Comparison of ENCODE assay signal across 23 cellular contexts in genomic region chr9:79312686-79313421, GRCh38.
DNase-seq lines count a peak whose midpoint lies in the region; ATAC-seq, FAIRE-seq and TF ChIP-seq lines count a peak whose summit lies in the region.
"Had no signal": no experiment of that assay in that cellular context is flagged by ENCODE, and none has a peak within 500 bp of the region (broad histone marks: within the 10 kb centered on the region; RNA-seq: fewer than 3 reads in every experiment).

No MANE protein-coding gene starts in this region.

- TF ChIP-seq CTCF in WERI-Rb-1 (IDR thresholded peaks at IDR 0.05; ENCODE audit: low read depth, low read length) (peak; percentile 45), kidney (IDR thresholded peaks at IDR 0.05; ENCODE audit: borderline replicate concordance, extremely low read depth, insufficient read depth) (no peak)

- no peak overlapping the region for H3K4me3 Mint-ChIP-seq in activated CD4-positive, alpha-beta T cell treated with anti-CD3 and anti-CD28 coated beads, Interleukin-2, amount 10 ng/mL, durations not matched to agents 7 days and 5 days
- H3K4me3 Mint-ChIP-seq in activated naive CD8-positive, alpha-beta T cell treated with anti-CD3 and anti-CD28 coated beads, Interleukin-2, amount 50 U/mL, for 24 hours, result no peak overlapping the region
- H3K4me3 Mint-ChIP-seq: CD8-positive, alpha-beta T cell had no signal

- H3K36me3 ChIP-seq in WERI-Rb-1, result no peaks in the 10 kb centered on the region
- no peaks in the 10 kb centered on the region for H3K36me3 ChIP-seq in kidney (ENCODE audit: control insufficient read depth in 1 of 2, insufficient read depth in 2 of 2, low read length in 2 of 2)

- H3K9ac ChIP-seq in kidney (ENCODE audit: low read length in 2 of 2), result no peak overlapping the region
- H3K9ac ChIP-seq: KMS-11 had no signal

- no peak for FAIRE-seq in kidney (lab: Jason Lieb, UNC)
- FAIRE-seq: GM12878 had no signal

- CTCF ChIA-PET in activated CD4-positive, alpha-beta T cell treated with anti-CD3 and anti-CD28 coated beads, Interleukin-2, amount 10 ng/mL, durations not matched to agents 7 days and 5 days (lab: Charles Lee), result interaction anchor here (0.6 kb wide), 1 partner anchor 10 kb away, joined by 3 read pairs; no protein-coding TSS in a partner anchor

- H3K9me3 Mint-ChIP-seq in activated CD4-positive, alpha-beta T cell treated with anti-CD3 and anti-CD28 coated beads, Interleukin-2, amount 10 ng/mL, durations not matched to agents 7 days and 5 days, result no peaks in the 10 kb centered on the region
- H3K9me3 Mint-ChIP-seq in activated naive CD8-positive, alpha-beta T cell treated with anti-CD3 and anti-CD28 coated beads, Interleukin-2, amount 50 U/mL, for 24 hours, result no peaks in the 10 kb centered on the region
- H3K9me3 Mint-ChIP-seq: CD8-positive, alpha-beta T cell had no signal

- H3K27ac Mint-ChIP-seq in activated CD4-positive, alpha-beta T cell treated with anti-CD3 and anti-CD28 coated beads, Interleukin-2, amount 10 ng/mL, durations not matched to agents 7 days and 5 days, result no peak overlapping the region
- H3K27ac Mint-ChIP-seq in activated naive CD8-positive, alpha-beta T cell treated with anti-CD3 and anti-CD28 coated beads, Interleukin-2, amount 50 U/mL, for 24 hours, result no peak overlapping the region
- H3K27ac Mint-ChIP-seq: CD8-positive, alpha-beta T cell had no signal

- POLR2A ChIA-PET in activated CD4-positive, alpha-beta T cell treated with anti-CD3 and anti-CD28 coated beads, Interleukin-2, amount 10 ng/mL, durations not matched to agents 7 days and 5 days (lab: Charles Lee), result no interaction called here

- H3K27ac ChIP-seq in WERI-Rb-1 (no peak overlapping the region), kidney (ENCODE audit: low read depth in 2 of 2, low read length in 2 of 2) (no peak overlapping the region)
- H3K27ac ChIP-seq: KMS-11 had no signal

- H3K4me1 ChIP-seq in kidney (ENCODE audit: control insufficient read depth in 1 of 2, insufficient read depth in 1 of 2, low read depth in 1 of 2, low read length in 2 of 2), result no peaks in the 10 kb centered on the region

- H3K27me3 ChIP-seq in WERI-Rb-1 (ENCODE audit: insufficient read depth, low read depth, severe bottlenecking), result no peaks in the 10 kb centered on the region

- no peaks in the 10 kb centered on the region for H3K9me3 ChIP-seq in WERI-Rb-1 (ENCODE audit: severe bottlenecking)
- H3K9me3 ChIP-seq in kidney (ENCODE audit: control insufficient read depth in 1 of 2, low read length in 2 of 2), result no peaks in the 10 kb centered on the region

- DNase-seq in NCI-H82 (lab: John Stamatoyannopoulos, UW) (peak; percentile 52), NCI-H82 treated with DMSO at 0.1 percent for 48 hours (lab: John Stamatoyannopoulos, UW; ENCODE audit: unreplicated experiment) (no peak), WERI-Rb-1 (peak; percentile 79), kidney (peak; percentile 49)
- DNase-seq in activated CD4-positive, alpha-beta T cell treated with anti-CD3 and anti-CD28 coated beads, Interleukin-2, amount 10 ng/mL, durations not matched to agents 7 days and 5 days, result no peak
- no peak for DNase-seq in stimulated activated naive CD4-positive, alpha-beta T cell treated with Interleukin-2 at 50 U/mL for 16 hours (lab: John Stamatoyannopoulos, UW)
- no peak for DNase-seq in activated naive CD8-positive, alpha-beta T cell treated with anti-CD3 and anti-CD28 coated beads, Interleukin-2, amount 50 U/mL, for 24 hours
- DNase-seq: 8988T; AML-193; C1 segment of cervical spinal cord; CD8-positive, alpha-beta T cell; DMS53; EL; HCEC 1CT; IMR-90; NCI-H1105; NCI-H146; NCI-H2029; NCI-H2171 treated with DMSO at 0.1 percent for 48 hours; NCI-H524 treated with DMSO at 0.1 percent for 48 hours; Right ventricle myocardium superior had no signal

- no peak for ATAC-seq in activated naive CD8-positive, alpha-beta T cell treated with anti-CD3 and anti-CD28 coated beads, Interleukin-2, amount 50 U/mL, for 24 hours
- ATAC-seq: CD8-positive, alpha-beta T cell; GM12878 had no signal

- intact Hi-C loops in kidney (cut with DNase I), result no loop called here

- H3K36me3 Mint-ChIP-seq in activated CD4-positive, alpha-beta T cell treated with anti-CD3 and anti-CD28 coated beads, Interleukin-2, amount 10 ng/mL, durations not matched to agents 7 days and 5 days (ENCODE audit: low read depth), result no peaks in the 10 kb centered on the region
- no peaks in the 10 kb centered on the region for H3K36me3 Mint-ChIP-seq in activated naive CD8-positive, alpha-beta T cell treated with anti-CD3 and anti-CD28 coated beads, Interleukin-2, amount 50 U/mL, for 24 hours (ENCODE audit: low read depth)
- H3K36me3 Mint-ChIP-seq: CD8-positive, alpha-beta T cell had no signal

- H3K27me3 Mint-ChIP-seq in activated CD4-positive, alpha-beta T cell treated with anti-CD3 and anti-CD28 coated beads, Interleukin-2, amount 10 ng/mL, durations not matched to agents 7 days and 5 days, result no peaks in the 10 kb centered on the region
- H3K27me3 Mint-ChIP-seq in activated naive CD8-positive, alpha-beta T cell treated with anti-CD3 and anti-CD28 coated beads, Interleukin-2, amount 50 U/mL, for 24 hours, result no peaks in the 10 kb centered on the region

- H3K4me1 Mint-ChIP-seq in activated CD4-positive, alpha-beta T cell treated with anti-CD3 and anti-CD28 coated beads, Interleukin-2, amount 10 ng/mL, durations not matched to agents 7 days and 5 days, result no peaks in the 10 kb centered on the region
- H3K4me1 Mint-ChIP-seq in activated naive CD8-positive, alpha-beta T cell treated with anti-CD3 and anti-CD28 coated beads, Interleukin-2, amount 50 U/mL, for 24 hours, result no peaks in the 10 kb centered on the region

- no peak overlapping the region for H3K4me3 ChIP-seq in WERI-Rb-1 (ENCODE audit: low read depth, low read length)
- no peak overlapping the region for H3K4me3 ChIP-seq in kidney (ENCODE audit: low read length in 2 of 2)
- H3K4me3 ChIP-seq: GM12878 had no signal

Comparison
In these comparisons a context has a peak if more than half of its experiments do, and no peak if none do; other contexts are left out.
1. DNase-seq: peak in NCI-H82 (single experiment), WERI-Rb-1 (single experiment) and kidney (single experiment); none in NCI-H82 treated with DMSO at 0.1 percent for 48 hours (single experiment), activated CD4-positive, alpha-beta T cell treated with anti-CD3 and anti-CD28 coated beads, Interleukin-2, amount 10 ng/mL, durations not matched to agents 7 days and 5 days (single experiment), stimulated activated naive CD4-positive, alpha-beta T cell treated with Interleukin-2 at 50 U/mL for 16 hours (single experiment) and activated naive CD8-positive, alpha-beta T cell treated with anti-CD3 and anti-CD28 coated beads, Interleukin-2, amount 50 U/mL, for 24 hours (single experiment).